In genomic region chr11:15743244-15743629, GRCh38 we compare ENCODE assay signal across 22 cellular contexts.
"Had no signal": no experiment of that assay in that cellular context is flagged by ENCODE, and none has a peak within 500 bp of the region (broad histone marks: within the 10 kb centered on the region; RNA-seq: fewer than 3 reads in every experiment).

No MANE protein-coding gene starts in this region.

- H3K27me3 Mint-ChIP-seq: T-helper 17 cell had no signal

- H3K4me3 Mint-ChIP-seq: activated CD8-positive, alpha-beta T cell treated with anti-CD3 and anti-CD28 coated beads, Interleukin-2, amount 10 ng/mL, durations not matched to agents 7 days and 5 days; activated naive CD8-positive, alpha-beta T cell treated with anti-CD3 and anti-CD28 coated beads, Interleukin-2, amount 10 ng/mL, durations not matched to agents 7 days and 5 days; T-helper 17 cell; WTC11 had no signal

- DNase-seq: activated CD4-positive, alpha-beta T cell treated with anti-CD3 and anti-CD28 coated beads for 48 hours; activated CD4-positive, alpha-beta T cell treated with anti-CD3 and anti-CD28 coated beads, Interleukin-2, amount 50 U/mL, for 4 hours; activated CD4-positive, CD25-positive, alpha-beta regulatory T cell treated with anti-CD3 and anti-CD28 coated beads, Interleukin-2, amount 50 U/mL, for 72 hours; activated CD8-positive, alpha-beta memory T cell treated with anti-CD3 and anti-CD28 coated beads, Interleukin-2, amount 50 U/mL, for 48 hours; activated CD8-positive, alpha-beta T cell treated with anti-CD3 and anti-CD28 coated beads, Interleukin-2, amount 10 ng/mL, durations not matched to agents 7 days and 5 days; activated naive CD4-positive, alpha-beta T cell treated with anti-CD3 and anti-CD28 coated beads, Interleukin-2, amount 50 U/mL, for 16 hours; activated naive CD8-positive, alpha-beta T cell treated with anti-CD3 and anti-CD28 coated beads, Interleukin-2, amount 10 ng/mL, durations not matched to agents 7 days and 5 days; activated T-cell treated with anti-CD3 and anti-CD28 coated beads, Interleukin-2, amount 50 U/mL, for 1 hour; anterior cingulate cortex; caudate nucleus; KBM-7; NCI-H2081 treated with DMSO at 0.1 percent for 48 hours; NCI-H2171; NCI-H446 treated with DMSO at 0.1 percent for 48 hours; NCI-H524 treated with DMSO at 0.1 percent for 48 hours; PC-9; SHP77 treated with DMSO at 0.1 percent for 48 hours; T-helper 17 cell; T-helper 9 cell had no signal

- H3K4me1 ChIP-seq: breast epithelium had no signal

- H3K4me3 ChIP-seq: adrenal gland, breast epithelium, PC-9 had no signal

- H3K27ac Mint-ChIP-seq: activated CD8-positive, alpha-beta T cell treated with anti-CD3 and anti-CD28 coated beads, Interleukin-2, amount 10 ng/mL, durations not matched to agents 7 days and 5 days; activated naive CD8-positive, alpha-beta T cell treated with anti-CD3 and anti-CD28 coated beads, Interleukin-2, amount 10 ng/mL, durations not matched to agents 7 days and 5 days; T-helper 17 cell; WTC11 had no signal

- H3K9me3 ChIP-seq: adrenal gland, breast epithelium had no signal

- H3K4me1 Mint-ChIP-seq: activated naive CD8-positive, alpha-beta T cell treated with anti-CD3 and anti-CD28 coated beads, Interleukin-2, amount 10 ng/mL, durations not matched to agents 7 days and 5 days; T-helper 17 cell; WTC11 had no signal

- H3K27me3 ChIP-seq: adrenal gland, breast epithelium had no signal

- H3K27ac ChIP-seq: breast epithelium had no signal

- H3K36me3 ChIP-seq: adrenal gland, breast epithelium had no signal

- ATAC-seq: activated CD8-positive, alpha-beta T cell treated with anti-CD3 and anti-CD28 coated beads, Interleukin-2, amount 10 ng/mL, durations not matched to agents 7 days and 5 days; T-helper 17 cell; WTC11 had no signal

- H3K36me3 Mint-ChIP-seq: activated naive CD8-positive, alpha-beta T cell treated with anti-CD3 and anti-CD28 coated beads, Interleukin-2, amount 10 ng/mL, durations not matched to agents 7 days and 5 days had no signal
